In the genomic region with DNA sequence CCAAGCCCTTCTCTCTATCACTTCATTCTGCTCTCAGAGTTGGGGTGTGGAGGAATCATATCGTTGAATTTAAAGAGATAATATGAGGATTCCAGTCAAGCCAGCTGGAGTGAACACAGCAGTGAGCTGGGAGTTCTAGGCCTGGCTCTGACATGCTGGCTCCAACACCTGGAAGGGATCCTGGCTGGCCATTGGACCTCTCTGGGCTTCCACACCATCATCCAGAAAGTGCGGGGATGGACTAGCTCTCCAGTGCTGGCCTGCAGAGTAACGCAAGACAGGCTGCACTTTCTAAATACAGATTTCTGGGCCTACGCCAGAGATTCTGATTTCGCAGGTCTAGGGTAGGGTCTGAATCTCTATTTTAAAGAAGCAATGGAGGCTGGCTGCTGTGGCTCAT, we compare ENCODE assay signal across 23 cellular contexts.
"Had no signal": no experiment of that assay in that cellular context is flagged by ENCODE, and none has a peak within 500 bp of the region (broad histone marks: within the 10 kb centered on the region; RNA-seq: fewer than 3 reads in every experiment).

No MANE protein-coding gene starts in this region.

- H3K4me3 ChIP-seq: MG63, SJSA1, SK-N-MC had no signal

- H3K27me3 ChIP-seq: MG63, SJSA1 had no signal

- H3K36me3 ChIP-seq: SJSA1 had no signal

- H3K4me1 ChIP-seq: SJSA1 had no signal

- H3K9me3 ChIP-seq: MG63, SJSA1 had no signal

- DNase-seq: IMR-90, Karpas-422, KG1, MG63, NCI-H1092 treated with DMSO at 0.1 percent for 48 hours, NCI-H1436, NCI-H187, NCI-H2029, NCI-H2081 treated with DMSO at 0.1 percent for 48 hours, NCI-H2171, NCI-H226, NCI-H446, NCI-H510A, NCI-H524 treated with DMSO at 0.1 percent for 48 hours, NCI-H69, NCI-H774, PC-3, SIG-M5 had no signal

- ATAC-seq: HepG2, Panc1, PC-3, Right ventricle myocardium inferior had no signal

- H3K27ac ChIP-seq: SJSA1, SK-N-MC had no signal
